Comparison of ENCODE assay signal across 18 cellular contexts in the genomic region with DNA sequence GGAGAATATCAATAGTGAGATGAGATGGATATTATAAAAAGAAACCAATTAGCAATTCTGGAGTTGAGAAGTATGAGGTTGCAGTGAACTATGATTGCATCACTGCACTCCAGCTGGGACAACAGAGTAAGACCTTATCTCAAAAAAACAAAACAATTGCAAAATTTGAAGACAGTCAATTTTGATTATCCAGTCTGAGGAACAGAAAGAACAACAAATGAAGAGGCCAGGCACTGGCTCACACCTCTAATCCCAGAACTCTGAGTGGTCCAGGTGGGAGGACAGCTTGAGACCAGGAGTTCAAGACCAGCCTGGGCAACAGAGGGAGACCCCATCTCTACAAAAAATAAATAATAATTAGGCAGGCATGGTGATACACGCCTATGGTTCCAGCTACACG. TPM values are rescaled to one million over a fixed set of nuclear protein-coding genes. Genes with fewer than 3 reads are reported as not detected.
DNase-seq lines count a peak whose midpoint lies in the region; ATAC-seq and TF ChIP-seq lines count a peak whose summit lies in the region.
"Had no signal": no experiment of that assay in that cellular context is flagged by ENCODE, and none has a peak within 500 bp of the region (broad histone marks: within the 10 kb centered on the region; RNA-seq: fewer than 3 reads in every experiment).

No MANE protein-coding gene starts in this region.

- H3K36me3 ChIP-seq in left ventricle myocardium inferior (peaks cover 3% of the 10 kb centered on the region), adipocyte (ENCODE audit: control insufficient read depth, insufficient read depth, low read length, severe bottlenecking) (no peaks in the 10 kb centered on the region), aorta (ENCODE audit: control insufficient read depth in 1 of 2, insufficient read depth in 2 of 2, low read length in 1 of 2) (no peaks in the 10 kb centered on the region)
- H3K36me3 ChIP-seq: gastrocnemius medialis had no signal

- no peak overlapping the region for H3K4me3 ChIP-seq in left ventricle myocardium inferior
- H3K4me3 ChIP-seq in adipocyte (ENCODE audit: low read length) = peak overlapping the region; percentile 41
- no peak overlapping the region for H3K4me3 ChIP-seq in aorta (ENCODE audit: low read length in 2 of 2)
- H3K4me3 ChIP-seq: gastrocnemius medialis, psoas muscle had no signal

- WGBS in aorta, 2 donors = 90 to 96% methylated on average over 2 of the region's 2 CpGs

- no peaks in the 10 kb centered on the region for H3K9me3 ChIP-seq in left ventricle myocardium inferior (replicated peaks)
- no peaks in the 10 kb centered on the region for H3K9me3 ChIP-seq in adipocyte (ENCODE audit: control insufficient read depth, low read length)
- no peaks in the 10 kb centered on the region for H3K9me3 ChIP-seq in aorta (ENCODE audit: control insufficient read depth, low read length)
- H3K9me3 ChIP-seq: gastrocnemius medialis, psoas muscle had no signal

- TF ChIP-seq CTCF in left ventricle myocardium inferior (IDR thresholded peaks at IDR 0.05; ENCODE audit: borderline replicate concordance) = no peak

- H3K27ac ChIP-seq in left ventricle myocardium inferior (replicated peaks) = no peak overlapping the region
- H3K27ac ChIP-seq in aorta (ENCODE audit: low read depth in 1 of 2, low read length in 2 of 2) = no peak overlapping the region
- H3K27ac ChIP-seq: psoas muscle had no signal

- H3K4me1 ChIP-seq in left ventricle myocardium inferior = peaks cover 24% of the 10 kb centered on the region
- H3K4me1 ChIP-seq in adipocyte (ENCODE audit: control insufficient read depth, insufficient read depth, low read length) = peaks cover 36% of the 10 kb centered on the region
- H3K4me1 ChIP-seq in aorta (ENCODE audit: control insufficient read depth in 1 of 2, insufficient read depth in 2 of 2, low read length in 2 of 2) = peaks cover 0 to 3% of the 10 kb centered on the region in 2 donors

- H3K27me3 ChIP-seq in left ventricle myocardium inferior (ENCODE audit: low read depth) = no peaks in the 10 kb centered on the region
- H3K27me3 ChIP-seq in adipocyte (replicated peaks; ENCODE audit: control insufficient read depth, insufficient read depth, low read length) = no peaks in the 10 kb centered on the region
- no peaks in the 10 kb centered on the region for H3K27me3 ChIP-seq in aorta (ENCODE audit: control insufficient read depth in 1 of 2, insufficient read depth in 2 of 2, low read length in 1 of 2)
- H3K27me3 ChIP-seq: gastrocnemius medialis had no signal

- DNase-seq in Right ventricle myocardium superior (no peak), left ventricle myocardium inferior (no peak), adipocyte (ENCODE audit: low read depth) (peak; percentile 78), fibroblast of the conjunctiva (ENCODE audit: low read depth) (peak; percentile 6), aorta (no peak), NCI-H748 (lab: John Stamatoyannopoulos, UW; ENCODE audit: unreplicated experiment) (no peak), NCI-H2171 (lab: John Stamatoyannopoulos, UW) (no peak), middle frontal gyrus (ENCODE audit: extremely low spot score, low spot score) (no peak)
- DNase-seq: activated CD8-positive, alpha-beta T cell treated with anti-CD3 and anti-CD28 coated beads, Interleukin-2, amount 10 ng/mL, durations not matched to agents 7 days and 5 days; activated naive CD4-positive, alpha-beta T cell; DND-41; NCI-H146; NCI-H774; psoas muscle; SHP77 treated with DMSO at 0.1 percent for 48 hours; stimulated activated CD4-positive, alpha-beta T cell treated with anti-CD3 and anti-CD28 coated beads, Interleukin-1b, Interleukin-23, amount 100 ng/mL, for 48 hours; stimulated activated CD8-positive, alpha-beta memory T cell treated with anti-CD3 and anti-CD28 coated beads, Interleukin-4, amount 100 ng/mL, for 48 hours had no signal

- peak; percentile 38 for ATAC-seq in Right ventricle myocardium superior (ENCODE audit: poor library complexity)
- peak; percentile 50 for ATAC-seq in aorta (ENCODE audit: low FRiP score)
- ATAC-seq: activated CD8-positive, alpha-beta T cell treated with anti-CD3 and anti-CD28 coated beads, Interleukin-2, amount 10 ng/mL, durations not matched to agents 7 days and 5 days had no signal

- intact Hi-C loops in Right ventricle myocardium superior (cut with DNase I) (no loop called here), left ventricle myocardium inferior (cut with micrococcal nuclease) (no loop called here), aorta (cut with DNase I) (no loop called here)

- no peak overlapping the region for H3K9ac ChIP-seq in adipocyte (ENCODE audit: low read length)

RNA-seq across cellular contexts. Expression of a gene that starts 35.0 kb away (rescaled TPM):
- total RNA-seq in Right ventricle myocardium superior (30.9 TPM), left ventricle myocardium inferior (22.8 TPM), aorta (10 to 100 TPM; 53.7 to 57.7 TPM)
- 10 to 100 TPM in 1 of 2 donors, 1 to 10 TPM in 1; 9.1 to 10.9 TPM for polyA plus RNA-seq in aorta

Comparison
In these comparisons a context has a peak if more than half of its experiments do, and no peak if none do; other contexts are left out.
1. DNase-seq: peak in adipocyte (single experiment) and fibroblast of the conjunctiva (single experiment); none in Right ventricle myocardium superior (single experiment), left ventricle myocardium inferior (single experiment), aorta (0 of 2), NCI-H748 (single experiment), NCI-H2171 (single experiment) and middle frontal gyrus (single experiment).